Comparison of ENCODE assay signal across 11 cellular contexts in the genomic region with DNA sequence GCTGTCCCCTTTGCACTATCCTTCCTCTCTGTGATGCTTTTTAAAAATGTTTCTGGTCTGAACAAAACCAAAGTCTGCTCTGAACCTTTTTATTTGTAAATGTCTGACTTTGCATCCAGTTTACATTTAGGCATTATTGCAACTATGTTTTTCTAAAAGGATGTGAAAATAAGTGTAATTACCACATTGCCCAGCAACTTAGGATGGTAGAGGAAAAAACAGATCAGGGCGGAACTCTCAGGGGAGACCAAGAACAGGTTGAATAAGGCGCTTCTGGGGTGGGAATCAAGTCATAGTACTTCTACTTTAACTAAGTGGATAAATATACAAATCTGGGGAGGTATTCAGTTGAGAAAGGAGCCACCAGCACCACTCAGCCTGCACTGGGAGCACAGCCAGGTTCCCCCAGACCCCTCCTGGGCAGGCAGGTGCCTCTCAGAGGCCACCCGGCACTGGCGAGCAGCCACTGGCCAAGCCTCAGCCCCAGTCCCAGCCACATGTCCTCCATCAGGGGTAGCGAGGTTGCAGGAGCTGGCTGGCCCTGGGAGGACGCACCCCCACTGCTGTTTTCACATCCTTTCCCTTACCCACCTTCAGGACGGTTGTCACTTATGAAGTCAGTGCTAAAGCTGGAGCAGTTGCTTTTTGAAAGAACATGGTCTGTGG. TPM values are rescaled to one million over a fixed set of nuclear protein-coding genes. Genes with fewer than 3 reads are reported as not detected.
DNase-seq lines count a peak whose midpoint lies in the region; ATAC-seq, FAIRE-seq and TF ChIP-seq lines count a peak whose summit lies in the region.
"Had no signal": no experiment of that assay in that cellular context is flagged by ENCODE, and none has a peak within 500 bp of the region (broad histone marks: within the 10 kb centered on the region; RNA-seq: fewer than 3 reads in every experiment).

No MANE protein-coding gene starts in this region.

- peak; percentile 34 for ATAC-seq in GM21576 (IDR thresholded peaks at IDR 0.05; ENCODE audit: unreplicated experiment)
- peak; percentile 28 to 41 for ATAC-seq in naive B cell (ENCODE audit: low read depth in 2 of 2)
- no peak for ATAC-seq in gastrocnemius medialis
- ATAC-seq in GM21786 (IDR thresholded peaks at IDR 0.05; ENCODE audit: unreplicated experiment): no peak

- no peak overlapping the region for H2AFZ ChIP-seq in OCI-LY3 (ENCODE audit: low read depth, low read length)

- no peaks in the 10 kb centered on the region for H3K79me2 ChIP-seq in OCI-LY3 (ENCODE audit: low read length)

- peak overlapping the region in 3 of 8 donors; percentile 39 to 70 (median 50) for H3K4me3 Mint-ChIP-seq in naive B cell

- H3K9ac ChIP-seq in OCI-LY3 (ENCODE audit: low read length): no peak overlapping the region

- H3K27ac Mint-ChIP-seq in naive B cell: peak overlapping the region in 4 of 6 donors; percentile 2 to 74 (median 56)

- no peaks in the 10 kb centered on the region for H3K36me3 Mint-ChIP-seq in naive B cell

- H3K4me3 ChIP-seq in OCI-LY3 (ENCODE audit: low read length): peak overlapping the region; percentile 31; the same call in 1 of the 2 replicates
- no peak overlapping the region for H3K4me3 ChIP-seq in gastrocnemius medialis

- no peaks in the 10 kb centered on the region for H3K9me3 Mint-ChIP-seq in naive B cell

- TF ChIP-seq POLR2A in gastrocnemius medialis (IDR thresholded peaks at IDR 0.05): no peak

- H3K4me1 ChIP-seq in OCI-LY3 (ENCODE audit: low read length): peaks cover 17% of the 10 kb centered on the region
- no peaks in the 10 kb centered on the region for H3K4me1 ChIP-seq in gastrocnemius medialis

- no peaks in the 10 kb centered on the region for H3K36me3 ChIP-seq in OCI-LY3 (replicated peaks; ENCODE audit: low read depth, low read length)
- no peaks in the 10 kb centered on the region for H3K36me3 ChIP-seq in gastrocnemius medialis

- H3K9me3 ChIP-seq in OCI-LY3 (ENCODE audit: insufficient read depth, low read length) (no peaks in the 10 kb centered on the region), gastrocnemius medialis (no peaks in the 10 kb centered on the region)

- intact Hi-C loops in gastrocnemius medialis (cut with DNase I; ENCODE audit: low total_unique reads): no loop called here

- TF ChIP-seq CTCF in OCI-LY3 (IDR thresholded peaks at IDR 0.05; ENCODE audit: low read depth, low read length) (no peak), gastrocnemius medialis (IDR thresholded peaks at IDR 0.05 in 4 of 5, conservative IDR thresholded peaks at IDR 0.05 in 1 of 5) (no peak)

- H3K4me2 ChIP-seq in OCI-LY3 (ENCODE audit: low read length): peak overlapping the region; percentile 47

- DNase-seq in GM18507 (ENCODE audit: extremely low spot score, insufficient read length, low read depth): no peak
- no peak for DNase-seq in naive B cell
- DNase-seq in NCI-H146 treated with DMSO at 0.1 percent for 48 hours (lab: John Stamatoyannopoulos, UW; ENCODE audit: unreplicated experiment): no peak
- no peak for DNase-seq in gastrocnemius medialis
- DNase-seq: hippocampal formation; stimulated activated naive CD4-positive, alpha-beta T cell treated with Interleukin-2 at 50 U/mL for 16 hours had no signal

- peaks cover 11 to 15% (median 12%) of the 10 kb centered on the region in 3 donors for H3K4me1 Mint-ChIP-seq in naive B cell

- no peaks in the 10 kb centered on the region for H4K20me1 ChIP-seq in OCI-LY3 (ENCODE audit: insufficient read depth, low read length)

- H3K27ac ChIP-seq in OCI-LY3 (ENCODE audit: low read length) (no peak overlapping the region), gastrocnemius medialis (no peak overlapping the region)

- H3K27me3 Mint-ChIP-seq in naive B cell: peaks cover 0 to 6% (median 0%) of the 10 kb centered on the region in 3 donors

- peak; percentile 52 for FAIRE-seq in GM18507 (lab: Jason Lieb, UNC)
- FAIRE-seq: TTC549 had no signal

- in situ Hi-C loops in gastrocnemius medialis (cut with MboI; ENCODE audit: low sequenced_read_pairs in 4 of 4): no loop called here

- H3K27me3 ChIP-seq in OCI-LY3 (ENCODE audit: low read depth, low read length) (0 out of 2 replicates have a peak, but pooled peaks cover 4% of the 10 kb centered on the region), gastrocnemius medialis (no peaks in the 10 kb centered on the region)

RNA-seq across cellular contexts. Expression of a gene that starts 11.4 kb away (rescaled TPM):
- 10 to 100 TPM in 5 of 6 donors, 1 to 10 TPM in 1; 10.0 to 16.0 (median 12.4) TPM for polyA plus RNA-seq in naive B cell (ENCODE audit: low read depth in 6 of 6)
- 10 to 100 TPM; 12.3 to 17.3 (median 14.1) TPM for total RNA-seq in gastrocnemius medialis

RNA-seq across cellular contexts. Expression of a gene that starts 50.0 kb away (rescaled TPM):
- polyA plus RNA-seq in naive B cell (ENCODE audit: low read depth in 6 of 6): not detected
- total RNA-seq in gastrocnemius medialis: 1 to 10 TPM in 1 of 4 donors, under 1 TPM in 3; 0.51 to 1.2 (median 0.62) TPM
- total RNA-seq: LHCN-M2 had no signal

Comparison
In these comparisons a context has a peak if more than half of its experiments do, and no peak if none do; other contexts are left out.
1. ATAC-seq: peak in GM21576 (single experiment) and naive B cell (2 of 2); none in gastrocnemius medialis (0 of 2) and GM21786 (single experiment).